In genomic region chr10:113780681-113781250, GRCh38 we compare ENCODE assay signal across 1 cellular context.
TF ChIP-seq lines count a peak whose summit lies in the region.

No MANE protein-coding gene starts in this region.

TF ChIP-seq in K562, 482 proteins besides CTCF, POLR2A, EP300 and RAD21 (continued from another document):
- TF ChIP-seq MEF2A (IDR thresholded peaks at IDR 0.05; ENCODE audit: control insufficient read depth, low read depth, low read length) (no peak), HLTF (IDR thresholded peaks at IDR 0.05) (no peak), USF1 (CRISPR knock-in tag; IDR thresholded peaks at IDR 0.05) (no peak)
